26 cellular contexts compared by ENCODE assay signal in the genomic region with DNA sequence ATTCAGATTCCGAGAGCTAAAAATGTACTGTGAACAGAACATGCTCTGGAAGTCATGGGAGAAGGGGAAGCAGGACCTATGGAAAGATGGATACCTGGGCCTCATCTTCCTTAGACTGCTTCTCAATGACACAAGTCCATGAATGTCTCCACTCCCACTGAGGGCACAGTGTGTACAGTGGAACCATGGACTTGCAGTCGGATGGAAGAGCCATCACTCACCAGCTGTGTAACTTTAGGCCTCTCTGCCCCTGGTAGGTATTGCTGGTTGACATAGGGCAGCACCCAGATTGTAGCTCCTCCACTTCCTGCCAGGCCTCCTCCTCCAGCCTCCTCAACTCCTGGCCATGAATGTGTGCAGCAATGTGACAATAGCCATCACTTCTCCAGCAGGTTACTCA. TPM values are rescaled to one million over a fixed set of nuclear protein-coding genes. Genes with fewer than 3 reads are reported as not detected.
"Had no signal": no experiment of that assay in that cellular context is flagged by ENCODE, and none has a peak within 500 bp of the region (broad histone marks: within the 10 kb centered on the region; RNA-seq: fewer than 3 reads in every experiment).

No MANE protein-coding gene starts in this region.

- DNase-seq: activated CD4-positive, alpha-beta T cell treated with anti-CD3 and anti-CD28 coated beads for 4 hours; activated CD8-positive, alpha-beta T cell treated with anti-CD3 and anti-CD28 coated beads for 36 hours; activated gamma-delta T cell treated with Interleukin-2 at 50 U/mL for 16 hours; activated naive CD4-positive, alpha-beta T cell treated with anti-CD3 and anti-CD28 coated beads, Interleukin-2, amount 10 ng/mL, durations not matched to agents 7 days and 5 days; activated naive CD8-positive, alpha-beta T cell treated with anti-CD3 and anti-CD28 coated beads for 36 hours; activated T-cell treated with anti-CD3 and anti-CD28 coated beads for 4 hours; activated T-cell treated with anti-CD3 and anti-CD28 coated beads, Interleukin-2, amount 50 U/mL, for 48 hours; MG63; MV-4-11; NCI-H1092 treated with DMSO at 0.1 percent for 48 hours; NCI-H1417 treated with DMSO at 0.1 percent for 48 hours; NCI-H1694; NCI-H2029 treated with DMSO at 0.1 percent for 48 hours; NCI-H345; NCI-H510A; NCI-H526 treated with DMSO at 0.1 percent for 48 hours; NCI-H82; OCI-M1; Right ventricle myocardium superior; RPMI8226; SJCRH30; SK-N-SH; SW 1271 had no signal

- H3K4me3 Mint-ChIP-seq: activated CD8-positive, alpha-beta T cell treated with anti-CD3 and anti-CD28 coated beads for 36 hours; activated naive CD4-positive, alpha-beta T cell treated with anti-CD3 and anti-CD28 coated beads, Interleukin-2, amount 10 ng/mL, durations not matched to agents 7 days and 5 days; activated naive CD8-positive, alpha-beta T cell treated with anti-CD3 and anti-CD28 coated beads for 36 hours had no signal

- H3K27ac ChIP-seq: SJCRH30 had no signal

- H3K27me3 ChIP-seq: MG63 had no signal

- H3K9me3 Mint-ChIP-seq: activated CD8-positive, alpha-beta T cell treated with anti-CD3 and anti-CD28 coated beads for 36 hours; activated naive CD4-positive, alpha-beta T cell treated with anti-CD3 and anti-CD28 coated beads, Interleukin-2, amount 10 ng/mL, durations not matched to agents 7 days and 5 days; activated naive CD8-positive, alpha-beta T cell treated with anti-CD3 and anti-CD28 coated beads for 36 hours; activated T-helper 2 cell treated with anti-CD3 and anti-CD28 coated beads, Interferon-gamma antibody, Interleukin-2, Interleukin-4, amounts not matched to agents 10 μg/mL and 5 μg/mL and 100 μg/mL, durations not matched to agents 14 hours and 24 hours and 36 hours had no signal

- H3K27me3 Mint-ChIP-seq: activated naive CD4-positive, alpha-beta T cell treated with anti-CD3 and anti-CD28 coated beads, Interleukin-2, amount 10 ng/mL, durations not matched to agents 7 days and 5 days; activated naive CD8-positive, alpha-beta T cell treated with anti-CD3 and anti-CD28 coated beads for 36 hours had no signal

- H3K27ac Mint-ChIP-seq: activated CD8-positive, alpha-beta T cell treated with anti-CD3 and anti-CD28 coated beads for 36 hours; activated naive CD4-positive, alpha-beta T cell treated with anti-CD3 and anti-CD28 coated beads, Interleukin-2, amount 10 ng/mL, durations not matched to agents 7 days and 5 days; activated naive CD8-positive, alpha-beta T cell treated with anti-CD3 and anti-CD28 coated beads for 36 hours; activated T-helper 2 cell treated with anti-CD3 and anti-CD28 coated beads, Interferon-gamma antibody, Interleukin-2, Interleukin-4, amounts not matched to agents 10 μg/mL and 5 μg/mL and 100 μg/mL, durations not matched to agents 14 hours and 24 hours and 36 hours had no signal

- ATAC-seq: activated CD4-positive, CD25-positive, alpha-beta regulatory T cell treated with anti-CD3 and anti-CD28 coated beads, Interleukin-2, amount 50 U/mL, for 24 hours; activated CD8-positive, alpha-beta T cell treated with anti-CD3 and anti-CD28 coated beads for 36 hours; Panc1 had no signal

- H3K36me3 Mint-ChIP-seq: activated naive CD4-positive, alpha-beta T cell treated with anti-CD3 and anti-CD28 coated beads, Interleukin-2, amount 10 ng/mL, durations not matched to agents 7 days and 5 days; activated naive CD8-positive, alpha-beta T cell treated with anti-CD3 and anti-CD28 coated beads for 36 hours had no signal

- H3K4me1 Mint-ChIP-seq: activated naive CD4-positive, alpha-beta T cell treated with anti-CD3 and anti-CD28 coated beads, Interleukin-2, amount 10 ng/mL, durations not matched to agents 7 days and 5 days; activated naive CD8-positive, alpha-beta T cell treated with anti-CD3 and anti-CD28 coated beads for 36 hours had no signal

- H3K4me3 ChIP-seq: MG63, SJCRH30 had no signal

- H3K4me1 ChIP-seq: SJCRH30 had no signal

- H3K9me3 ChIP-seq: MG63, SJCRH30, SK-N-SH had no signal

- H3K36me3 ChIP-seq: MG63, SJCRH30 had no signal

RNA-seq across cellular contexts. Expression of gene MAFB, which starts 52.5 kb away (rescaled TPM):
- total RNA-seq: activated CD8-positive, alpha-beta T cell treated with anti-CD3 and anti-CD28 coated beads for 36 hours; activated naive CD8-positive, alpha-beta T cell treated with anti-CD3 and anti-CD28 coated beads for 36 hours; SJCRH30 had no signal
